Comparison of ENCODE assay signal across 19 cellular contexts in the genomic region with DNA sequence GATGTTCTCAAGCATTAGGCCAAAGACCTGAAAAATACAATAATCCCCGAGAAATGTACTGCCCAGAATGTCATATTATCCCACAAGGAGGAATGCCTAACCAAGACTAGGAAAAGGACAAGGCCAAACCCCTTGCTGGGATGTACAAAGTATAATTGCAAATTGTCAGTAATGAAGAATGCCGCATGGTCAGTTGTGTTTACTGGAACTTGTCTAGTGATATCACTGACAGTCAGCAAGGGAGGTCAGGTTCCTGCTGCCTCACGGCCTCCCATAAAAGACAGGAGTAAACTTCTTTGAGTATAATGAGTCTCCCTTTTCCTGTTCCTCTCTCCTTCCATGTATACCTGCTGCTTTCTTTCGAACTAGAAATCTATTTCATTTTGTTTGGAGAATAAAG.
A peak's percentile ranks its signal among the peaks of the same experiment; 100 is the strongest.
DNase-seq lines count a peak whose midpoint lies in the region; ATAC-seq, FAIRE-seq and TF ChIP-seq lines count a peak whose summit lies in the region.
"Had no signal": no experiment of that assay in that cellular context is flagged by ENCODE, and none has a peak within 500 bp of the region (broad histone marks: within the 10 kb centered on the region; RNA-seq: fewer than 3 reads in every experiment).

No MANE protein-coding gene starts in this region.

- H3K4me1 ChIP-seq in psoas muscle (peaks cover 16% of the 10 kb centered on the region), left ventricle myocardium inferior (no peaks in the 10 kb centered on the region)

- H3K36me3 ChIP-seq in psoas muscle (ENCODE audit: insufficient read depth in 1 of 2, low read depth in 1 of 2) (no peaks in the 10 kb centered on the region), left ventricle myocardium inferior (no peaks in the 10 kb centered on the region)

- peak; percentile 48 for FAIRE-seq in D721Med (lab: Jason Lieb, UNC)
- FAIRE-seq: GM19239 had no signal

- WGBS in psoas muscle, 3 donors: 55 to 68% (median 62%) methylated on average over 4 of the region's 4 CpGs

- intact Hi-C loops in psoas muscle (cut with DNase I) (no loop called here), left ventricle myocardium inferior (cut with micrococcal nuclease) (no loop called here)

- DNase-seq in D721Med (ENCODE audit: insufficient read length, low spot score) (no peak), amniotic epithelial cell (ENCODE audit: low read depth) (peak; percentile 91), islet precursor cell (peak; percentile 54), psoas muscle (no peak), GM10266 (ENCODE audit: extremely low spot score) (no peak), retina (no peak), left ventricle myocardium inferior (no peak)
- no peak for DNase-seq in effector CD8-positive, alpha-beta T cell (lab: John Stamatoyannopoulos, UW)
- DNase-seq: AML-193; C1 segment of cervical spinal cord; CD8-positive, alpha-beta memory T cell; DMS53; GDM1; Karpas-422; NCI-H1694 treated with DMSO at 0.1 percent for 48 hours; NCI-H2081 treated with DMSO at 0.1 percent for 48 hours; NCI-H526; SHP77 had no signal

- TF ChIP-seq CTCF in D721Med (IDR thresholded peaks at IDR 0.05; ENCODE audit: insufficient read depth, missing control alignments): no peak
- no peak for TF ChIP-seq CTCF in psoas muscle (IDR thresholded peaks at IDR 0.05)
- no peak for TF ChIP-seq CTCF in GM10266 (IDR thresholded peaks at IDR 0.05; ENCODE audit: control insufficient read depth, insufficient read depth, low read depth, missing control alignments)
- no peak for TF ChIP-seq CTCF in left ventricle myocardium inferior (IDR thresholded peaks at IDR 0.05; ENCODE audit: borderline replicate concordance)

- no peaks in the 10 kb centered on the region for H3K9me3 ChIP-seq in psoas muscle
- H3K9me3 ChIP-seq in left ventricle myocardium inferior (replicated peaks): peaks cover 7% of the 10 kb centered on the region

- H3K4me3 ChIP-seq in psoas muscle (no peak overlapping the region), left ventricle myocardium inferior (no peak overlapping the region)

- peak; percentile 56 to 81 (median 76) for ATAC-seq in psoas muscle

- peak overlapping the region; percentile 69 for H3K27ac ChIP-seq in psoas muscle
- no peak overlapping the region for H3K27ac ChIP-seq in left ventricle myocardium inferior (replicated peaks)

- H3K27me3 ChIP-seq in psoas muscle (ENCODE audit: insufficient read depth in 3 of 3, low read length in 2 of 3) (no peaks in the 10 kb centered on the region), left ventricle myocardium inferior (ENCODE audit: low read depth) (no peaks in the 10 kb centered on the region)

Comparison
In these comparisons a context has a peak if more than half of its experiments do, and no peak if none do; other contexts are left out.
1. DNase-seq: peak in amniotic epithelial cell (single experiment) and islet precursor cell (single experiment); none in D721Med (single experiment), psoas muscle (0 of 2), GM10266 (single experiment), effector CD8-positive, alpha-beta T cell (single experiment), retina (single experiment) and left ventricle myocardium inferior (single experiment).